8 cellular contexts compared by ENCODE assay signal in the genomic region with DNA sequence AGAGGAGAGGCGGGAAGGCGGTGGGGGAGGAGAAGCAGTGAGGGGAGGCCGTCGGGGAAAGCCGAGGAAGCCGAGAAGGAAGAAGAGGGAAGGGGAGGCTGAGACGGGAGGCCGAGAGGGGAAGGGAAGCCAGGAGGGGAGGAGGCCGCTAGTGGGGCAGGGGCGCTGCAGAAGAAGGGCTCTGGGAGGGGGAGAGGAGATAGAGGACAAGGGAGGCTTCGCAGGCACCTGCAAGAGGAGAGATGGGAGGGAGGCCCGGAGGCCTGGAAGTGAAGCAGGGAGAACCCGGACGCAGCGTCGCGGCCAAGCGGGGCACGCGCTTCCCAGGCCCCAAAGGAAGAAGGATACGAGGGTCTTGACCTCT. TPM values are rescaled to one million over a fixed set of nuclear protein-coding genes. Genes with fewer than 3 reads are reported as not detected.
DNase-seq lines count a peak whose midpoint lies in the region; ATAC-seq and TF ChIP-seq lines count a peak whose summit lies in the region.

No MANE protein-coding gene starts in this region.

- H3K4me3 Mint-ChIP-seq in mesothelial cell of epicardium: peak overlapping the region; percentile 71

- H3K4me1 Mint-ChIP-seq in mesothelial cell of epicardium: peaks cover 27% of the 10 kb centered on the region

- peak; percentile 12 for ATAC-seq in GM18505 (IDR thresholded peaks at IDR 0.05; ENCODE audit: unreplicated experiment)
- ATAC-seq in GM21390 (IDR thresholded peaks at IDR 0.05; ENCODE audit: unreplicated experiment): no peak
- no peak for ATAC-seq in GM19324 (IDR thresholded peaks at IDR 0.05; ENCODE audit: low FRiP score, unreplicated experiment)

- peak overlapping the region; percentile 87 for H3K27ac Mint-ChIP-seq in mesothelial cell of epicardium

- DNase-seq in ACHN: peak; percentile 31
- DNase-seq in NCI-H526 treated with DMSO at 0.1 percent for 48 hours (lab: John Stamatoyannopoulos, UW): peak; percentile 60
- DNase-seq in mesothelial cell of epicardium (ENCODE audit: low spot score in 2 of 2, unreplicated experiment in 2 of 2): no peak
- DNase-seq in amniotic stem cell (lab: John Stamatoyannopoulos, UW): no peak

- H3K27me3 Mint-ChIP-seq in mesothelial cell of epicardium (ENCODE audit: low read depth): peaks cover 20% of the 10 kb centered on the region

- peak overlapping the region; percentile 93 for H3K27ac ChIP-seq in cingulate gyrus (ENCODE audit: low read depth, low read length)

- TF ChIP-seq POLR2A in GM18505 (IDR thresholded peaks at IDR 0.05; ENCODE audit: borderline replicate concordance, extremely low read depth, insufficient read depth, insufficient read length): no peak

- in situ Hi-C loops in ACHN (cut with HindIII; ENCODE audit: low pct_ligation_motif_present, low pct_unique_long_range_greater_than_20kb, low sequenced_read_pairs): no loop called here

- no peaks in the 10 kb centered on the region for H3K9me3 Mint-ChIP-seq in mesothelial cell of epicardium

- no peaks in the 10 kb centered on the region for H3K36me3 Mint-ChIP-seq in mesothelial cell of epicardium

- TF ChIP-seq CTCF in mesothelial cell of epicardium (IDR thresholded peaks at IDR 0.05; ENCODE audit: unreplicated experiment): no peak

RNA-seq across cellular contexts. Expression of a gene that starts 2.3 kb away (rescaled TPM):
- total RNA-seq in mesothelial cell of epicardium: 5.6 to 6.6 TPM (median 6.5 TPM) in 3 replicates

RNA-seq across cellular contexts. Expression of a gene that starts 41.6 kb away (rescaled TPM):
- total RNA-seq in mesothelial cell of epicardium: 99.8 to 101 TPM (median 100 TPM) in 3 replicates

Comparison
In these comparisons a context has a peak if more than half of its experiments do, and no peak if none do; other contexts are left out.
1. DNase-seq: peak in ACHN (single experiment) and NCI-H526 treated with DMSO at 0.1 percent for 48 hours (single experiment); none in mesothelial cell of epicardium (0 of 2) and amniotic stem cell (single experiment).